Comparison of ENCODE assay signal across 1 cellular context in the genomic region with DNA sequence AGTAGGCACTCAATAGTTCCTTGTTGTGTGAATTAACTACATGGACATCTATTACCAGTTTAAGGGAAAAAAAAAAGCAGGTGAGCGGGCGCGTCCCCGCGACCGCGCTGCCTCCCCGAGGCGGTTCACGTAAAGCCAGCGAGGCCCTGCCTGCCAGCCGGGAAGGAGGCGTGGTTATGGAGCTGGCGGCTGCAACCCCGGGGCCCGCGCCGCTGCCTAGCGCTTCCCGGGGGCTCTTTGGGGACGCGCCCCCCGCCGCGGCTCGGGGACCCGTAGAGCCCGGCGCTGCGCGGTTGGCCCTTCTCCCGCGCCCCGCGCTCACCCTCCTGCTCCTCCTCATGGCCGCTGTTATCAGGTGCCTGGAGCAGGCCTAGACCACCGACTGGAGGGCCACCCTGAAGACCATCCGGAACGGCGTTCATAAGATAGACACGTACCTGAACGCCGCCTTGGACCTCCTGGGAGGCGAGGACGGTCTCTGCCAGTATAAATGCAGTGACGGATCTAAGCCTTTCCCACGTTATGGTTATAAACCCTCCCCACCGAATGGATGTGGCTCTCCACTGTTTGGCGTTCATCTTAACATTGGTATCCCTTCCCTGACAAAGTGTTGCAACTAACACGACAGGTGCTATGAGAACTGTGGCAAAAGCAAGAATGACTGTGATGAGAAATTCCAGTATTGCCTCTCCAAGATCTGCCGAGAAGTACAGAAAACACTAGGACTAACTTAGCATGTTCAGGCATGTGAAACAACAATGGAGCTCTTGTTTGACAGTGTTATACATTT.
TF ChIP-seq lines count a peak whose summit lies in the region.

No MANE protein-coding gene starts in this region.

TF ChIP-seq in IMR-90, 13 proteins besides CTCF, POLR2A, EP300 and RAD21:
- TF ChIP-seq SMC3 (IDR thresholded peaks at IDR 0.05; ENCODE audit: low read depth, low read length) = no peak
- TF ChIP-seq ELK1 (IDR thresholded peaks at IDR 0.05; ENCODE audit: borderline replicate concordance, low read depth, low read length) = no peak
- no peak for TF ChIP-seq NFE2L2 (IDR thresholded peaks at IDR 0.05; ENCODE audit: low read depth, low read length)
- no peak for TF ChIP-seq MXI1 (IDR thresholded peaks at IDR 0.05; ENCODE audit: borderline replicate concordance, low read depth, low read length)
- no peak for TF ChIP-seq MAFK (IDR thresholded peaks at IDR 0.05; ENCODE audit: low read depth, low read length)
- TF ChIP-seq FOS (IDR thresholded peaks at IDR 0.05; ENCODE audit: low read depth, low read length) = no peak
- no peak for TF ChIP-seq CEBPB (IDR thresholded peaks at IDR 0.05; ENCODE audit: low read depth, low read length)
- TF ChIP-seq, protein P1, sequence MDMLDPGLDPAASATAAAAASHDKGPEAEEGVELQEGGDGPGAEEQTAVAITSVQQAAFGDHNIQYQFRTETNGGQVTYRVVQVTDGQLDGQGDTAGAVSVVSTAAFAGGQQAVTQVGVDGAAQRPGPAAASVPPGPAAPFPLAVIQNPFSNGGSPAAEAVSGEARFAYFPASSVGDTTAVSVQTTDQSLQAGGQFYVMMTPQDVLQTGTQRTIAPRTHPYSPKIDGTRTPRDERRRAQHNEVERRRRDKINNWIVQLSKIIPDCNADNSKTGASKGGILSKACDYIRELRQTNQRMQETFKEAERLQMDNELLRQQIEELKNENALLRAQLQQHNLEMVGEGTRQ (IDR thresholded peaks at IDR 0.05; ENCODE audit: low read depth, low read length) = no peak
- no peak for TF ChIP-seq CHD1 (IDR thresholded peaks at IDR 0.05; ENCODE audit: low read depth, low read length)
- no peak for TF ChIP-seq BHLHE40 (IDR thresholded peaks at IDR 0.05; ENCODE audit: low read depth, low read length)
- TF ChIP-seq RFX5 (IDR thresholded peaks at IDR 0.05; ENCODE audit: low read depth, low read length) = no peak
- TF ChIP-seq MAZ (IDR thresholded peaks at IDR 0.05; ENCODE audit: borderline replicate concordance, low read depth, low read length) = no peak
- TF ChIP-seq RCOR1 (IDR thresholded peaks at IDR 0.05; ENCODE audit: insufficient replicate concordance, low read length) = no peak
